In genomic region chr2:28604284-28604843, GRCh38 we compare ENCODE assay signal across 17 cellular contexts.
"Had no signal": no experiment of that assay in that cellular context is flagged by ENCODE, and none has a peak within 500 bp of the region (broad histone marks: within the 10 kb centered on the region; RNA-seq: fewer than 3 reads in every experiment).

No MANE protein-coding gene starts in this region.

- H3K27me3 Mint-ChIP-seq: activated naive CD8-positive, alpha-beta T cell treated with anti-CD3 and anti-CD28 coated beads for 36 hours; memory B cell; stimulated activated memory B cell treated with anti-CD40 and anti-IgM and Interleukin-4, amounts not matched to agents 10 μg/mL and 1 μg/mL and 100 μg/mL, for 72 hours had no signal

- H3K4me3 Mint-ChIP-seq: activated naive CD8-positive, alpha-beta T cell treated with anti-CD3 and anti-CD28 coated beads for 36 hours; memory B cell; nephron progenitor cell; stimulated activated memory B cell treated with anti-CD40 and anti-IgM and Interleukin-4, amounts not matched to agents 10 μg/mL and 1 μg/mL and 100 μg/mL, for 72 hours; WTC11 had no signal

- H3K36me3 ChIP-seq: cardiac muscle cell, gastrocnemius medialis, transverse colon had no signal

- H3K27ac Mint-ChIP-seq: activated naive CD8-positive, alpha-beta T cell treated with anti-CD3 and anti-CD28 coated beads for 36 hours; memory B cell; nephron progenitor cell; stimulated activated memory B cell treated with anti-CD40 and anti-IgM and Interleukin-4, amounts not matched to agents 10 μg/mL and 1 μg/mL and 100 μg/mL, for 72 hours; WTC11 had no signal

- ATAC-seq: gastrocnemius medialis; sciatic nerve; stimulated activated memory B cell treated with anti-CD40 and anti-IgM and Interleukin-4, amounts not matched to agents 10 μg/mL and 1 μg/mL and 100 μg/mL, for 72 hours; WTC11 had no signal

- H3K9me3 Mint-ChIP-seq: activated naive CD8-positive, alpha-beta T cell treated with anti-CD3 and anti-CD28 coated beads for 36 hours; memory B cell; nephron progenitor cell; stimulated activated memory B cell treated with anti-CD40 and anti-IgM and Interleukin-4, amounts not matched to agents 10 μg/mL and 1 μg/mL and 100 μg/mL, for 72 hours; WTC11 had no signal

- H3K9me3 ChIP-seq: gastrocnemius medialis, transverse colon had no signal

- H3K27ac ChIP-seq: cardiac muscle cell, gastrocnemius medialis, transverse colon had no signal

- DNase-seq: activated naive CD8-positive, alpha-beta T cell treated with anti-CD3 and anti-CD28 coated beads for 36 hours; activated T-cell treated with anti-CD3 and anti-CD28 coated beads, Interleukin-2, amount 50 U/mL, for 1 hour; dermis blood vessel endothelial cell; effector memory CD4-positive, alpha-beta T cell; gastrocnemius medialis; hippocampal formation; nephron progenitor cell; occipital lobe; small intestine; stimulated activated CD4-positive, alpha-beta T cell treated with anti-CD3 and anti-CD28 coated beads, Interleukin-15, amount 100 ng/mL, for 24 hours; T-helper 9 cell; transverse colon had no signal

- H3K4me1 Mint-ChIP-seq: stimulated activated memory B cell treated with anti-CD40 and anti-IgM and Interleukin-4, amounts not matched to agents 10 μg/mL and 1 μg/mL and 100 μg/mL, for 72 hours had no signal

- H3K27me3 ChIP-seq: cardiac muscle cell, gastrocnemius medialis, transverse colon had no signal

- H3K36me3 Mint-ChIP-seq: activated naive CD8-positive, alpha-beta T cell treated with anti-CD3 and anti-CD28 coated beads for 36 hours; memory B cell; stimulated activated memory B cell treated with anti-CD40 and anti-IgM and Interleukin-4, amounts not matched to agents 10 μg/mL and 1 μg/mL and 100 μg/mL, for 72 hours; WTC11 had no signal

- H3K4me3 ChIP-seq: cardiac muscle cell, gastrocnemius medialis, transverse colon had no signal
